Comparison of ENCODE assay signal across 26 cellular contexts in the genomic region with DNA sequence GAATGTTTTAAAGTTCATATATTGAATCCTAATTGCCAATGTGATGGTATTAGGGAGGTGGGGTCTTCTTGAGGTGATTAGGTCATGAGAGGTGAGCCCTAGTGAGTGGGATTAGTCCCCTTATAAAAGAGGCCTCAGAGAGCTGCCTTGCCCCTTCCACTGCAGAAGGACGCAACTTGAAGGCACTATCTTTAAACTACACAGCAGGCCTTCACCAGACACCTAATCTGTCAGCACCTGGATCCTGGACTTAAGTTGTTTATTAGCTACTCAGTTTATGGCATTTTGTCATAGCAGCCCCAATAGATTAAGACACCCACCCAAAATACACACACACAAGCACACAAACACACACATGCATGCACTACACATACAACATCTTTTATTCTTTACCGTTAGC.
"Had no signal": no experiment of that assay in that cellular context is flagged by ENCODE, and none has a peak within 500 bp of the region (broad histone marks: within the 10 kb centered on the region; RNA-seq: fewer than 3 reads in every experiment).

No MANE protein-coding gene starts in this region.

- H3K27ac ChIP-seq: colonic mucosa, esophagus muscularis mucosa, foreskin keratinocyte, gastroesophageal sphincter, neural progenitor cell, parathyroid adenoma, sigmoid colon, stomach, testis, tibial artery had no signal

- H3K27me3 ChIP-seq: colonic mucosa, esophagus muscularis mucosa, foreskin keratinocyte, gastroesophageal sphincter, neural progenitor cell, sigmoid colon, stomach, testis, tibial artery had no signal

- H3K4me1 Mint-ChIP-seq: immature natural killer cell; naive B cell; stimulated activated effector memory CD8-positive, alpha-beta T cell treated with anti-CD3 and anti-CD28 coated beads, Interleukin-12 subunit alpha, Interleukin-12 subunit beta, amount 100 ng/mL, for 72 hours had no signal

- H3K27me3 Mint-ChIP-seq: dendritic cell treated with granulocyte-macrophage colony-stimulating factor and Interleukin-4, amounts not matched to agents 40 ng/mL and 50 ng/mL, for 4 days; naive B cell had no signal

- DNase-seq: colonic mucosa; effector CD8-positive, alpha-beta T cell; foreskin keratinocyte; hypothalamus; immature natural killer cell; islet precursor cell; kidney glomerular epithelial cell; mesenchymal stem cell; mucosa of descending colon; naive B cell; sigmoid colon; stimulated activated CD4-positive, alpha-beta T cell treated with anti-CD3 and anti-CD28 coated beads, Interleukin-2, amount 100 ng/mL, for 24 hours; stimulated activated CD4-positive, alpha-beta T cell treated with anti-CD3 and anti-CD28 coated beads, Interleukin-4, amount 100 ng/mL, for 24 hours; stimulated activated naive CD4-positive, alpha-beta T cell treated with Interleukin-2 at 50 U/mL for 16 hours; stomach; testis; tibial artery had no signal

- H3K36me3 Mint-ChIP-seq: immature natural killer cell; naive B cell; stimulated activated effector memory CD8-positive, alpha-beta T cell treated with anti-CD3 and anti-CD28 coated beads, Interleukin-12 subunit alpha, Interleukin-12 subunit beta, amount 100 ng/mL, for 72 hours; type B pancreatic cell had no signal

- H3K36me3 ChIP-seq: colonic mucosa, esophagus muscularis mucosa, gastroesophageal sphincter, neural progenitor cell, sigmoid colon, stomach, tibial artery had no signal

- H3K4me3 Mint-ChIP-seq: dendritic cell treated with granulocyte-macrophage colony-stimulating factor and Interleukin-4, amounts not matched to agents 40 ng/mL and 50 ng/mL, for 4 days; immature natural killer cell; mesothelial cell of epicardium; naive B cell; natural killer cell treated with Interleukin-12 subunit alpha and Interleukin-12 subunit beta and Interleukin-15 and Interleukin-18, amount 100 ng/mL, for 72 hours; neural progenitor cell; stimulated activated effector memory CD8-positive, alpha-beta T cell treated with anti-CD3 and anti-CD28 coated beads, Interleukin-12 subunit alpha, Interleukin-12 subunit beta, amount 100 ng/mL, for 72 hours; type B pancreatic cell had no signal

- ATAC-seq: foreskin keratinocyte; gastroesophageal sphincter; mucosa of descending colon; natural killer cell treated with Interleukin-12 subunit alpha and Interleukin-12 subunit beta and Interleukin-15 and Interleukin-18, amount 100 ng/mL, for 72 hours; stimulated activated effector memory CD8-positive, alpha-beta T cell treated with anti-CD3 and anti-CD28 coated beads, Interleukin-12 subunit alpha, Interleukin-12 subunit beta, amount 100 ng/mL, for 72 hours had no signal

- H3K9me3 ChIP-seq: colonic mucosa, mucosa of descending colon, testis had no signal

- H3K9me3 Mint-ChIP-seq: dendritic cell treated with granulocyte-macrophage colony-stimulating factor and Interleukin-4, amounts not matched to agents 40 ng/mL and 50 ng/mL, for 4 days; natural killer cell treated with Interleukin-12 subunit alpha and Interleukin-12 subunit beta and Interleukin-15 and Interleukin-18, amount 100 ng/mL, for 72 hours; type B pancreatic cell had no signal

- H3K4me3 ChIP-seq: colonic mucosa, esophagus muscularis mucosa, gastroesophageal sphincter, mucosa of descending colon, neural progenitor cell, sigmoid colon, stomach, testis, tibial artery had no signal

- H3K4me1 ChIP-seq: colonic mucosa, esophagus muscularis mucosa, foreskin keratinocyte, gastroesophageal sphincter, parathyroid adenoma, sigmoid colon, stomach, testis, tibial artery had no signal
